Comparison of ENCODE assay signal across 13 cellular contexts in the genomic region with DNA sequence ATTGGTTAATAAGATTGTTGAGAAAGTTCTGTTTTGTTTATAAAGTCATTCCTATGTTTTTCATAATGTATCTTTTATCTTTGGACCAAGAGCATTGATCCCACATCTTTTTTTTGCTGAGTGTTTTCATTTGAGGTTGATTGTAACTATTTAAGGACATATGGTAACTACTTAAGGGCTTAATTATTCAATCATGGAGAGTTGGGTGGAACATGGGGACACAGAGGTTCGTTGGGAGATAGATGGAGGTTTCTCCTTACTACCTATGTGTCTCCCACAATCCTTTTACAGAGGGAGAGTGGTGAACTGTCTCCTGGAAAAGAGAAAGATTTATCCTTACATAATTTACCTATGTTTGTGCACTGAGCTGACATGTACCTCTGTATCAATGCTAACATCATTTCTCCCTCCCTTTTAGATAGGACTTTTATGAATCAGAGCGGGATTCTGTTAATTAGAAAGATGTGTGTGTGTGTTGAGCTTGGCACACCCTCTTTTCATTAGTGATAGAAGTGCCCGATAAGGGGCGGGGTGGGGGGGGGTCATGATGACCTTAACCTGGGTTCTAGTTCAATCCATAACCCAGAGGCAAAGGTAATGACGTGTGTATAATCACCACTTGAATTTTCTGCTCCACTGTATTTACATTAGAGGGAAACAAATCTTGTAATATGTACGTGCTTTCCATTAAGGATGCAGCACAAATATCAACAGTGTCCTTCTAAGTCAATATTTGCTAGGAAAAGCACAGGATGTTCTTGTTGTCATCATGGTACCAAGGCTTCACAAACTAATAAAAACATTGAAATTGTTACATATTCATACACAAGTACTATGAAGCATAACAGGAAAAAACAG.
DNase-seq lines count a peak whose midpoint lies in the region; ATAC-seq and TF ChIP-seq lines count a peak whose summit lies in the region.
"Had no signal": no experiment of that assay in that cellular context is flagged by ENCODE, and none has a peak within 500 bp of the region (broad histone marks: within the 10 kb centered on the region; RNA-seq: fewer than 3 reads in every experiment).

No MANE protein-coding gene starts in this region.

- peaks cover 32% of the 10 kb centered on the region for H3K4me1 Mint-ChIP-seq in MCF 10A (ENCODE audit: insufficient read depth, unreplicated experiment)

- WGBS in right cardiac atrium = 64% methylated on average over 6 of the region's 6 CpGs
- 67% methylated on average over 3 of the region's 6 CpGs for WGBS in mesenchymal stem cell

- peaks cover 4% of the 10 kb centered on the region for H3K79me1 ChIP-seq in mesenchymal stem cell (replicated peaks; ENCODE audit: low read length, poor library complexity, severe bottlenecking)

- H3K9me3 Mint-ChIP-seq in MCF 10A (ENCODE audit: unreplicated experiment) = no peaks in the 10 kb centered on the region
- H3K9me3 Mint-ChIP-seq: activated T-helper 1 cell treated with anti-CD3 and anti-CD28 coated beads, Interleukin-12 subunit alpha, Interleukin-12 subunit beta, Interleukin-2, Interleukin-4 antibody, amounts not matched to agents 30 ng/mL and 10 ng/mL and 1 ng/mL, durations not matched to agents 14 hours and 24 hours and 36 hours; neural progenitor cell had no signal

- H3K23ac ChIP-seq in mesenchymal stem cell (ENCODE audit: low read length in 2 of 2) = no peak overlapping the region

- H3K27ac Mint-ChIP-seq in MCF 10A (ENCODE audit: low read depth, unreplicated experiment) = peak overlapping the region; percentile 100
- H3K27ac Mint-ChIP-seq: activated T-helper 1 cell treated with anti-CD3 and anti-CD28 coated beads, Interleukin-12 subunit alpha, Interleukin-12 subunit beta, Interleukin-2, Interleukin-4 antibody, amounts not matched to agents 30 ng/mL and 10 ng/mL and 1 ng/mL, durations not matched to agents 14 hours and 24 hours and 36 hours; neural progenitor cell had no signal

- H2BK5ac ChIP-seq in mesenchymal stem cell (ENCODE audit: low read depth, low read length, poor library complexity, severe bottlenecking) = peak overlapping the region; percentile 73

- H3K36me3 ChIP-seq in mesenchymal stem cell (ENCODE audit: control insufficient read depth in 1 of 2, insufficient read depth in 2 of 2, low read depth in 1 of 2, low read length in 2 of 2) = no peaks in the 10 kb centered on the region
- no peaks in the 10 kb centered on the region for H3K36me3 ChIP-seq in vagina
- H3K36me3 ChIP-seq: neural progenitor cell had no signal

- H2BK120ac ChIP-seq in mesenchymal stem cell (ENCODE audit: low read depth, low read length) = no peak overlapping the region

- no peaks in the 10 kb centered on the region for H3K27me3 Mint-ChIP-seq in MCF 10A (ENCODE audit: insufficient read depth, unreplicated experiment)

- H4K8ac ChIP-seq in mesenchymal stem cell (ENCODE audit: low read length) = no peak overlapping the region

- CTCF ChIA-PET in MCF 10A (lab: Yijun Ruan, JAX) = interaction anchor here (0.6 to 1.8 kb wide), 3 partner anchors 13 to 183 kb away, joined by 3 to 6 read pairs (median 5); no protein-coding TSS in a partner anchor

- no peak overlapping the region for H2AK5ac ChIP-seq in mesenchymal stem cell (ENCODE audit: low read length, severe bottlenecking)

- H2BK12ac ChIP-seq in mesenchymal stem cell (ENCODE audit: low read length in 2 of 2) = no peak overlapping the region

- BruUV-seq in MCF 10A (replicated peaks; lab: Mats Ljungman, UMichigan) = TSS peak; percentile 90

- peak overlapping the region; percentile 61 for H3K4me3 Mint-ChIP-seq in MCF 10A (ENCODE audit: unreplicated experiment)
- H3K4me3 Mint-ChIP-seq: activated T-helper 1 cell treated with anti-CD3 and anti-CD28 coated beads, Interleukin-12 subunit alpha, Interleukin-12 subunit beta, Interleukin-2, Interleukin-4 antibody, amounts not matched to agents 30 ng/mL and 10 ng/mL and 1 ng/mL, durations not matched to agents 14 hours and 24 hours and 36 hours; neural progenitor cell had no signal

- H3K9ac ChIP-seq in mesenchymal stem cell (ENCODE audit: low read length) = no peak overlapping the region
- H3K9ac ChIP-seq: neural progenitor cell had no signal

- intact Hi-C loops in right cardiac atrium (cut with DNase I) = no loop called here
- intact Hi-C loops in Right ventricle myocardium inferior (cut with DNase I) = no loop called here
- intact Hi-C loops in MCF 10A (cut with micrococcal nuclease) = loop anchor here (2.0 to 5.0 kb wide), 5 partner anchors 55 to 341 kb away; no protein-coding TSS in a partner anchor
- intact Hi-C loops in vagina (cut with DNase I) = no loop called here

- no peak for ATAC-seq in right cardiac atrium
- ATAC-seq in Right ventricle myocardium inferior = no peak
- ATAC-seq in HG03095 (IDR thresholded peaks at IDR 0.05; ENCODE audit: unreplicated experiment) = no peak
- ATAC-seq in HG03432 (IDR thresholded peaks at IDR 0.05; ENCODE audit: unreplicated experiment) = no peak

- no peak overlapping the region for H4K91ac ChIP-seq in mesenchymal stem cell (ENCODE audit: low read length)

- no peak overlapping the region for H3K27ac ChIP-seq in right cardiac atrium (ENCODE audit: low read length)
- H3K27ac ChIP-seq in mesenchymal stem cell (ENCODE audit: low read length, poor library complexity, severe bottlenecking) = peak overlapping the region; percentile 90
- H3K27ac ChIP-seq in vagina = peak overlapping the region; percentile 28
- no peak overlapping the region for H3K27ac ChIP-seq in caudate nucleus (ENCODE audit: low read depth, low read length)
- H3K27ac ChIP-seq: neural progenitor cell had no signal

- TF ChIP-seq POLR2A in vagina (IDR thresholded peaks at IDR 0.05) = no peak

- POLR2A ChIA-PET in MCF 10A (lab: Yijun Ruan, JAX) = interaction anchor here (0.7 to 6.1 kb wide), 28 partner anchors 9 to 183 kb away, joined by 3 to 81 read pairs (median 10); no protein-coding TSS in a partner anchor

- H2BK15ac ChIP-seq in mesenchymal stem cell (ENCODE audit: low read depth, poor library complexity, severe bottlenecking) = no peak overlapping the region

- H3K9me3 ChIP-seq in right cardiac atrium (ENCODE audit: control insufficient read depth, low read length) (no peaks in the 10 kb centered on the region), mesenchymal stem cell (ENCODE audit: control insufficient read depth, low read length) (no peaks in the 10 kb centered on the region), vagina (no peaks in the 10 kb centered on the region)

- H3K4me3 ChIP-seq in right cardiac atrium (ENCODE audit: low read length) = peak overlapping the region; percentile 23
- H3K4me3 ChIP-seq in mesenchymal stem cell (ENCODE audit: insufficient read depth in 1 of 2, low read depth in 1 of 2, low read length in 2 of 2) = no peak overlapping the region
- no peak overlapping the region for H3K4me3 ChIP-seq in vagina
- H3K4me3 ChIP-seq: neural progenitor cell had no signal

- TF ChIP-seq CTCF in MCF 10A (IDR thresholded peaks at IDR 0.05; ENCODE audit: unreplicated experiment) (no peak), vagina (IDR thresholded peaks at IDR 0.05) (no peak)

- no peaks in the 10 kb centered on the region for H3K27me3 ChIP-seq in right cardiac atrium (ENCODE audit: control insufficient read depth, insufficient read depth)
- H3K27me3 ChIP-seq in mesenchymal stem cell (ENCODE audit: control insufficient read depth in 1 of 2, insufficient read depth in 1 of 2, low read length in 2 of 2) = no peaks in the 10 kb centered on the region
- H3K27me3 ChIP-seq in vagina = no peaks in the 10 kb centered on the region
- H3K27me3 ChIP-seq: neural progenitor cell had no signal

- H3K4ac ChIP-seq in mesenchymal stem cell (ENCODE audit: low read depth in 1 of 2, low read length in 2 of 2) = no peak overlapping the region

- peaks cover 6% of the 10 kb centered on the region for H3K36me3 Mint-ChIP-seq in MCF 10A (ENCODE audit: insufficient read depth, unreplicated experiment)
- H3K36me3 Mint-ChIP-seq: neural progenitor cell had no signal

- DNase-seq in right cardiac atrium (no peak), Right ventricle myocardium inferior (ENCODE audit: missing footprints) (no peak), MCF 10A (ENCODE audit: unreplicated experiment) (no peak), mesenchymal stem cell (peak; percentile 46), vagina (ENCODE audit: extremely low spot score in 2 of 2) (no peak), caudate nucleus (lab: John Stamatoyannopoulos, UW) (no peak)
- DNase-seq: cortex of kidney, GDM1, NCI-H1092 treated with DMSO at 0.1 percent for 48 hours had no signal

- H3K4me2 ChIP-seq in mesenchymal stem cell (ENCODE audit: low read length, poor library complexity, severe bottlenecking) = no peak overlapping the region

- peaks cover 4% of the 10 kb centered on the region for H3K4me1 ChIP-seq in right cardiac atrium (ENCODE audit: control insufficient read depth, insufficient read depth, low read length)
- peaks cover 7% of the 10 kb centered on the region for H3K4me1 ChIP-seq in mesenchymal stem cell (ENCODE audit: control insufficient read depth, insufficient read depth, low read depth, low read length)
- peaks cover 37% of the 10 kb centered on the region for H3K4me1 ChIP-seq in vagina

- H2AFZ ChIP-seq in mesenchymal stem cell (ENCODE audit: low read depth, low read length) = no peak overlapping the region

- no peak overlapping the region for H3K18ac ChIP-seq in mesenchymal stem cell (ENCODE audit: low read depth in 1 of 2, low read length in 2 of 2)

- H3K14ac ChIP-seq in mesenchymal stem cell (ENCODE audit: low read length in 2 of 2) = no peak overlapping the region

Comparison
In these comparisons a context has a peak if more than half of its experiments do, and no peak if none do; other contexts are left out.
1. H3K27ac ChIP-seq: peak in mesenchymal stem cell (single experiment) and vagina (single experiment); none in right cardiac atrium (single experiment) and caudate nucleus (single experiment).